In genomic region chr4:87985097-87985886, GRCh38 we compare ENCODE assay signal across 1 cellular context.
TF ChIP-seq lines count a peak whose summit lies in the region.

No MANE protein-coding gene starts in this region.

TF ChIP-seq in HepG2, 621 proteins besides CTCF, POLR2A, EP300 and RAD21 (continued from another document and continues in another):
- TF ChIP-seq ARID5B (CRISPR knock-in tag; IDR thresholded peaks at IDR 0.05) (0 out of 2 replicates have a peak, but pooled peaks have one; percentile 28), IKZF5 (CRISPR knock-in tag; IDR thresholded peaks at IDR 0.05) (peak; percentile 45; the same call in 1 of the 2 replicates), ZNF773 (CRISPR knock-in tag; IDR thresholded peaks at IDR 0.05; ENCODE audit: borderline replicate concordance) (no peak), ZNF792 (CRISPR knock-in tag; IDR thresholded peaks at IDR 0.05) (0 out of 2 replicates have a peak, but pooled peaks have one; percentile 51), YEATS2 (CRISPR knock-in tag; IDR thresholded peaks at IDR 0.05; ENCODE audit: borderline replicate concordance) (peak; percentile 33; the same call in 1 of the 2 replicates), JUNB (CRISPR knock-in tag; IDR thresholded peaks at IDR 0.05; ENCODE audit: borderline replicate concordance) (no peak), SSRP1 (CRISPR knock-in tag; IDR thresholded peaks at IDR 0.05) (0 out of 2 replicates have a peak, but pooled peaks have one; percentile 52), ZKSCAN8 (CRISPR knock-in tag; IDR thresholded peaks at IDR 0.05; ENCODE audit: borderline replicate concordance) (0 out of 2 replicates have a peak, but pooled peaks have one; percentile 43), DNMT1 (CRISPR knock-in tag; IDR thresholded peaks at IDR 0.05) (peak; percentile 64; the same call in 1 of the 2 replicates), HMGXB4 (CRISPR knock-in tag; IDR thresholded peaks at IDR 0.05; ENCODE audit: borderline replicate concordance in 1 of 2, low read depth in 1 of 2) (peak; percentile 17 to 30; a peak in 1 of 4 replicates), ZFP91 (CRISPR knock-in tag; IDR thresholded peaks at IDR 0.05; ENCODE audit: borderline replicate concordance) (peak; percentile 24; the same call in 1 of the 2 replicates), KLF16 (CRISPR knock-in tag; IDR thresholded peaks at IDR 0.05) (no peak), ZMYM4 (CRISPR knock-in tag; IDR thresholded peaks at IDR 0.05) (peak; percentile 48; the same call in 1 of the 2 replicates), FOXO1 (CRISPR knock-in tag; IDR thresholded peaks at IDR 0.05) (0 out of 2 replicates have a peak, but pooled peaks have one; percentile 37), ZNF331 (CRISPR knock-in tag; IDR thresholded peaks at IDR 0.05) (peak; percentile 62), ZNF350 (CRISPR knock-in tag; IDR thresholded peaks at IDR 0.05; ENCODE audit: borderline replicate concordance, low read depth) (0 out of 2 replicates have a peak, but pooled peaks have one; percentile 37), NRL (CRISPR knock-in tag; IDR thresholded peaks at IDR 0.05; ENCODE audit: borderline replicate concordance) (peak; percentile 82; the same call in 1 of the 2 replicates), ZNF772 (CRISPR knock-in tag; IDR thresholded peaks at IDR 0.05) (0 out of 2 replicates have a peak, but pooled peaks have one; percentile 30), KDM4B (CRISPR knock-in tag; IDR thresholded peaks at IDR 0.05) (peak; percentile 43; the same call in 1 of the 2 replicates), ZNF746 (CRISPR knock-in tag; IDR thresholded peaks at IDR 0.05) (no peak), FOSL2 (CRISPR knock-in tag; IDR thresholded peaks at IDR 0.05) (peak; percentile 38), HDAC2 (CRISPR knock-in tag; IDR thresholded peaks at IDR 0.05) (0 out of 2 replicates have a peak, but pooled peaks have one; percentile 23), FOXA3 (CRISPR knock-in tag; IDR thresholded peaks at IDR 0.05) (no peak), ZFP41 (CRISPR knock-in tag; IDR thresholded peaks at IDR 0.05; ENCODE audit: borderline replicate concordance) (no peak), NONO (IDR thresholded peaks at IDR 0.05) (no peak), NONO (CRISPR knock-in tag; conservative IDR thresholded peaks at IDR 0.05) (0 out of 2 replicates have a peak, but pooled peaks have one; percentile 36), TFAP4 (IDR thresholded peaks at IDR 0.05; ENCODE audit: borderline replicate concordance, low read depth) (peak; percentile 59; the same call in 1 of the 2 replicates), CREBL2 (CRISPR knock-in tag; IDR thresholded peaks at IDR 0.05; ENCODE audit: borderline replicate concordance) (no peak), ZNF362 (CRISPR knock-in tag; IDR thresholded peaks at IDR 0.05; ENCODE audit: borderline replicate concordance) (0 out of 2 replicates have a peak, but pooled peaks have one; percentile 21), GTF2F1 (IDR thresholded peaks at IDR 0.05; ENCODE audit: low read length) (no peak), TIGD3 (CRISPR knock-in tag; IDR thresholded peaks at IDR 0.05; ENCODE audit: borderline replicate concordance) (no peak), ERF (CRISPR knock-in tag; IDR thresholded peaks at IDR 0.05) (peak; percentile 55; the same call in 1 of the 2 replicates), RARA (CRISPR knock-in tag; IDR thresholded peaks at IDR 0.05) (0 out of 2 replicates have a peak, but pooled peaks have one; percentile 13), NFKBIZ (CRISPR knock-in tag; IDR thresholded peaks at IDR 0.05) (0 out of 2 replicates have a peak, but pooled peaks have one; percentile 21), HIC2 (CRISPR knock-in tag; IDR thresholded peaks at IDR 0.05; ENCODE audit: low read depth) (peak; percentile 89), CBX5 (CRISPR knock-in tag; IDR thresholded peaks at IDR 0.05; ENCODE audit: borderline replicate concordance) (peak; percentile 75; the same call in 1 of the 2 replicates), ZNF205 (CRISPR knock-in tag; IDR thresholded peaks at IDR 0.05) (0 out of 2 replicates have a peak, but pooled peaks have one; percentile 67), KMT2A (CRISPR knock-in tag; IDR thresholded peaks at IDR 0.05) (no peak), SALL1 (CRISPR knock-in tag; IDR thresholded peaks at IDR 0.05) (peak; percentile 47), GATAD2A (CRISPR knock-in tag; IDR thresholded peaks at IDR 0.05) (peak; percentile 52; the same call in 1 of the 2 replicates), ZNF574 (CRISPR knock-in tag; IDR thresholded peaks at IDR 0.05) (no peak), XRCC5 (optimal IDR thresholded peaks at IDR 0.05; ENCODE audit: low read length) (peak; percentile 93), ZNF788 (CRISPR knock-in tag; IDR thresholded peaks at IDR 0.05; ENCODE audit: borderline replicate concordance) (peak; percentile 16; the same call in 1 of the 2 replicates)
